24 cellular contexts compared by ENCODE assay signal in genomic region chrX:12206413-12206812, GRCh38.
"Had no signal": no experiment of that assay in that cellular context is flagged by ENCODE, and none has a peak within 500 bp of the region (broad histone marks: within the 10 kb centered on the region; RNA-seq: fewer than 3 reads in every experiment).

No MANE protein-coding gene starts in this region.

- H3K27ac ChIP-seq: dorsolateral prefrontal cortex, gastrocnemius medialis, lower lobe of right lung, ovary, psoas muscle, sigmoid colon, skin epidermis, spleen, thoracic aorta, tibial nerve, upper lobe of left lung had no signal

- H3K4me1 ChIP-seq: gastrocnemius medialis, lower lobe of right lung, psoas muscle, spleen, tibial nerve, upper lobe of left lung had no signal

- H3K4me3 ChIP-seq: dorsolateral prefrontal cortex, gastrocnemius medialis, lower lobe of right lung, mucosa of descending colon, ovary, psoas muscle, sigmoid colon, skin epidermis, spleen, thoracic aorta, tibial nerve, upper lobe of left lung had no signal

- H3K9me3 ChIP-seq: gastrocnemius medialis, lower lobe of right lung, mucosa of descending colon, ovary, psoas muscle, sigmoid colon, spleen, thoracic aorta, tibial nerve, upper lobe of left lung had no signal

- DNase-seq: dorsolateral prefrontal cortex; effector CD4-positive, alpha-beta T cell; gastrocnemius medialis; head of caudate nucleus; left ventricle myocardium superior; lower lobe of right lung; mucosa of descending colon; naive thymus-derived CD8-positive, alpha-beta T cell; nephron progenitor cell; nucleus accumbens; ovary; posterior cingulate gyrus; psoas muscle; sigmoid colon; spleen; stimulated activated CD4-positive, alpha-beta T cell treated with anti-CD3 and anti-CD28 coated beads, Interleukin-4, amount 100 ng/mL, for 4 hours; stimulated activated naive CD8-positive, alpha-beta T cell treated with anti-CD3 and anti-CD28 coated beads, Interleukin-15, Interleukin-2, amounts not matched to agents 100 U/mL and 50 U/mL, for 24 hours; substantia nigra; upper lobe of left lung had no signal

- ATAC-seq: gastrocnemius medialis; left ventricle myocardium superior; lower lobe of right lung; mucosa of descending colon; naive thymus-derived CD8-positive, alpha-beta T cell; psoas muscle; right cardiac atrium; stimulated activated memory B cell treated with anti-CD40 and anti-IgM and Interleukin-4, amounts not matched to agents 10 μg/mL and 1 μg/mL and 100 μg/mL, for 72 hours; stimulated activated naive CD8-positive, alpha-beta T cell treated with anti-CD3 and anti-CD28 coated beads, Interleukin-15, Interleukin-2, amounts not matched to agents 100 U/mL and 50 U/mL, for 24 hours had no signal

- H3K36me3 ChIP-seq: gastrocnemius medialis, lower lobe of right lung, ovary, sigmoid colon, spleen, thoracic aorta, tibial nerve, upper lobe of left lung had no signal

- H3K27me3 ChIP-seq: ovary, sigmoid colon, tibial nerve, upper lobe of left lung had no signal
